8 cellular contexts compared by ENCODE assay signal in genomic region chr22:19480173-19480568, GRCh38. TPM values are rescaled to one million over a fixed set of nuclear protein-coding genes. Genes with fewer than 3 reads are reported as not detected.
DNase-seq lines count a peak whose midpoint lies in the region; ATAC-seq and TF ChIP-seq lines count a peak whose summit lies in the region.

No MANE protein-coding gene starts in this region.

- H3K9me2 ChIP-seq in OCI-LY1 (ENCODE audit: low read depth, low read length) = no peaks in the 10 kb centered on the region

- TF ChIP-seq POLR2A in esophagus squamous epithelium (IDR thresholded peaks at IDR 0.05) (no peak), gastrocnemius medialis (IDR thresholded peaks at IDR 0.05) (no peak)

- intact Hi-C loops in esophagus squamous epithelium (cut with DNase I) = no loop called here
- intact Hi-C loops in gastrocnemius medialis (cut with DNase I; ENCODE audit: low total_unique reads) = no loop called here

- H3K4me2 ChIP-seq in OCI-LY1 (ENCODE audit: low read length) = peak overlapping the region; percentile 99

- H3K36me3 ChIP-seq in OCI-LY1 (ENCODE audit: insufficient read depth, low read length) (peaks cover 37% of the 10 kb centered on the region), esophagus squamous epithelium (peaks cover 0 to 5% (median 0%) of the 10 kb centered on the region in 3 donors), gastrocnemius medialis (peaks cover 0 to 4% of the 10 kb centered on the region in 2 donors)

- in situ Hi-C loops in gastrocnemius medialis (cut with MboI; ENCODE audit: low sequenced_read_pairs in 4 of 4) = loop anchor here in 1 of 4 donors (10.0 kb wide), 1 partner anchor 145 kb away; no protein-coding TSS in a partner anchor

- H3K27me3 ChIP-seq in OCI-LY1 (ENCODE audit: insufficient read depth, low read length) (no peaks in the 10 kb centered on the region), esophagus squamous epithelium (no peaks in the 10 kb centered on the region), gastrocnemius medialis (no peaks in the 10 kb centered on the region)

- WGBS in esophagus squamous epithelium, 2 donors = 2% methylated on average over 4 to 5 of the region's 15 CpGs

- H4K20me1 ChIP-seq in OCI-LY1 (ENCODE audit: insufficient read depth, low read length) = no peaks in the 10 kb centered on the region

- H3K9ac ChIP-seq in OCI-LY1 (ENCODE audit: low read length) = peak overlapping the region; percentile 72

- no peak overlapping the region for H2AFZ ChIP-seq in OCI-LY1 (ENCODE audit: low read length)

- no peaks in the 10 kb centered on the region for H3F3A ChIP-seq in OCI-LY1 (ENCODE audit: insufficient read depth, low read length)

- H3K79me2 ChIP-seq in OCI-LY1 (ENCODE audit: insufficient read depth, low read length) = peaks cover 39% of the 10 kb centered on the region

- H3K27ac ChIP-seq in OCI-LY1 (ENCODE audit: low read depth, low read length, poor library complexity, severe bottlenecking) (no peak overlapping the region), esophagus squamous epithelium (peak overlapping the region in 2 of 4 donors; percentile 96 to 97), gastrocnemius medialis (no peak overlapping the region)

- no peaks in the 10 kb centered on the region for H3K9me3 ChIP-seq in OCI-LY1 (ENCODE audit: low read length)
- no peaks in the 10 kb centered on the region for H3K9me3 ChIP-seq in esophagus squamous epithelium
- H3K9me3 ChIP-seq in gastrocnemius medialis = no peaks in the 10 kb centered on the region

- ATAC-seq in GM21717 (IDR thresholded peaks at IDR 0.05; ENCODE audit: unreplicated experiment) (peak; percentile 10), gastrocnemius medialis (no peak), HG02970 (IDR thresholded peaks at IDR 0.05; ENCODE audit: low FRiP score, unreplicated experiment) (no peak), GM18861 (IDR thresholded peaks at IDR 0.05; ENCODE audit: unreplicated experiment) (no peak)

- no peak for DNase-seq in esophagus squamous epithelium (lab: John Stamatoyannopoulos, UW)
- DNase-seq in gastrocnemius medialis = no peak
- no peak for DNase-seq in COLO829 (ENCODE audit: low spot score)
- DNase-seq in COLO668 (lab: John Stamatoyannopoulos, UW; ENCODE audit: unreplicated experiment) = no peak

- no peak for TF ChIP-seq CTCF in OCI-LY1 (IDR thresholded peaks at IDR 0.05; ENCODE audit: low read length)
- TF ChIP-seq CTCF in esophagus squamous epithelium (IDR thresholded peaks at IDR 0.05) = no peak
- no peak for TF ChIP-seq CTCF in gastrocnemius medialis (IDR thresholded peaks at IDR 0.05 in 4 of 5, conservative IDR thresholded peaks at IDR 0.05 in 1 of 5)

- H3K4me1 ChIP-seq in OCI-LY1 (ENCODE audit: insufficient read depth, low read length, severe bottlenecking) (peaks cover 22% of the 10 kb centered on the region), esophagus squamous epithelium (peaks cover 18 to 46% (median 26%) of the 10 kb centered on the region in 3 donors), gastrocnemius medialis (peaks cover 32 to 33% of the 10 kb centered on the region in 2 donors)

- peak overlapping the region; percentile 90 for H3K4me3 ChIP-seq in OCI-LY1 (ENCODE audit: low read depth, low read length, poor library complexity, severe bottlenecking)
- peak overlapping the region; percentile 67 to 95 (median 84) for H3K4me3 ChIP-seq in esophagus squamous epithelium
- peak overlapping the region; percentile 63 to 78 (median 68) for H3K4me3 ChIP-seq in gastrocnemius medialis

RNA-seq across cellular contexts. Expression of gene CDC45, which starts 0.5 kb away (rescaled TPM):
- total RNA-seq in esophagus squamous epithelium = 10 to 100 TPM in 2 of 4 donors, 1 to 10 TPM in 2; 3.4 to 16.7 (median 9.1) TPM
- total RNA-seq in gastrocnemius medialis = under 1 TPM in 1 of 4 donors, not detected in 3; 0.27 TPM

RNA-seq across cellular contexts. Expression of gene UFD1, which starts 1.2 kb away (rescaled TPM):
- 10 to 100 TPM; 33.0 to 57.4 (median 45.6) TPM for total RNA-seq in esophagus squamous epithelium
- 100 to 1,000 TPM; 106 to 199 (median 165) TPM for total RNA-seq in gastrocnemius medialis

RNA-seq across cellular contexts. Expression of gene C22orf39, which starts 32.7 kb away (rescaled TPM):
- total RNA-seq in esophagus squamous epithelium (10 to 100 TPM; 15.8 to 54.0 (median 24.7) TPM), gastrocnemius medialis (100 to 1,000 TPM; 157 to 182 (median 178) TPM)

RNA-seq across cellular contexts. Expression of gene CLDN5, which starts 44.0 kb away (rescaled TPM):
- total RNA-seq in esophagus squamous epithelium = 10 to 100 TPM in 3 of 4 donors, 1 to 10 TPM in 1; 9.7 to 62.9 (median 23.0) TPM
- total RNA-seq in gastrocnemius medialis = 100 to 1,000 TPM in 2 of 4 donors, 10 to 100 TPM in 2; 40.4 to 108 (median 89.6) TPM

RNA-seq across cellular contexts. Expression of gene MRPL40, which starts 47.8 kb away (rescaled TPM):
- 10 to 100 TPM; 14.6 to 25.7 (median 17.5) TPM for total RNA-seq in esophagus squamous epithelium
- total RNA-seq in gastrocnemius medialis = 10 to 100 TPM; 53.8 to 75.1 (median 61.5) TPM
